18 cellular contexts compared by ENCODE assay signal in genomic region chr20:63534427-63534830, GRCh38. TPM values are rescaled to one million over a fixed set of nuclear protein-coding genes. Genes with fewer than 3 reads are reported as not detected.
DNase-seq lines count a peak whose midpoint lies in the region; ATAC-seq, FAIRE-seq and TF ChIP-seq lines count a peak whose summit lies in the region.
"Had no signal": no experiment of that assay in that cellular context is flagged by ENCODE, and none has a peak within 500 bp of the region (broad histone marks: within the 10 kb centered on the region; RNA-seq: fewer than 3 reads in every experiment).

No MANE protein-coding gene starts in this region.

- H3K27me3 ChIP-seq in heart left ventricle (peaks cover 0 to 41% (median 2%) of the 10 kb centered on the region in 9 donors), heart right ventricle (peaks cover 0 to 38% (median 20%) of the 10 kb centered on the region in 7 donors), H1 (replicated peaks in 1 of 4; ENCODE audit: control insufficient read depth in 3 of 4, extremely low read depth in 1 of 4, insufficient read depth in 3 of 4, low read length in 3 of 4) (no peaks in the 10 kb centered on the region)

- no peak overlapping the region for H3K14ac ChIP-seq in H1 (ENCODE audit: insufficient read length)

- no peak overlapping the region for H2BK20ac ChIP-seq in H1 (ENCODE audit: low read length)

- H3K23ac ChIP-seq in H1 (ENCODE audit: insufficient read length), result no peak overlapping the region

- POLR2A ChIA-PET in H1 (lab: Charles Lee; ENCODE audit: partially characterized antibody), result interaction anchor here (0.6 to 7.8 kb wide), 6 partner anchors 9 to 331 kb away, joined by 3 to 59 read pairs (median 3); partner anchors contain the start of genes PPDPF, SRMS and TPD52L2

- H3K9ac ChIP-seq in H1 (replicated peaks in 1 of 4; ENCODE audit: extremely low read depth in 1 of 4, low read depth in 3 of 4, low read length in 3 of 4), result no peak overlapping the region

- H2AFZ ChIP-seq in H1 (ENCODE audit: low read length), result no peak overlapping the region

- H2BK15ac ChIP-seq in H1 (ENCODE audit: low read length), result no peak overlapping the region

- peak overlapping the region; percentile 39; the same call in 1 of the 2 replicates for H2BK12ac ChIP-seq in H1 (ENCODE audit: low read depth, low read length)

- DNase-seq in heart left ventricle, result peak in 3 of 5 donors; percentile 24 to 62 (median 29)
- DNase-seq in heart right ventricle, result no peak
- peak in 1 of 2 experiments; percentile 50 for DNase-seq in H1 (ENCODE audit: low read depth in 1 of 2, low spot score in 2 of 2)
- DNase-seq in T-helper 9 cell, result no peak
- no peak for DNase-seq in NCI-H446 (lab: John Stamatoyannopoulos, UW)
- DNase-seq: activated CD4-positive, alpha-beta T cell treated with anti-CD3 and anti-CD28 coated beads, Interleukin-2, amount 50 U/mL, for 1 hour; activated T-cell treated with anti-CD3 and anti-CD28 coated beads, Interleukin-2, amount 50 U/mL, for 24 hours; central memory CD4-positive, alpha-beta T cell; COR-L47; GOT3; NCI-H1694; NCI-H345; stimulated activated CD4-positive, alpha-beta T cell treated with anti-CD3 and anti-CD28 coated beads, Interleukin-15, amount 100 ng/mL, for 24 hours had no signal

- WGBS in heart left ventricle, 4 donors, result 56 to 62% (median 58%) methylated on average over 6 to 12 of the region's 12 CpGs
- 53 to 59% methylated on average over 12 of the region's 12 CpGs for WGBS in heart right ventricle, 2 donors
- 88% methylated on average over 10 of the region's 12 CpGs; no CpG with 5 or more reads in 1 of the 2 experiments for WGBS in H1 (ENCODE audit: extremely low coverage in 1 of 2, insufficient coverage in 1 of 2, insufficient read length in 1 of 2, insufficient replicate concordance in 2 of 2, low coverage in 1 of 2, low lambda C conversion rate in 2 of 2, missing lambda C conversion rate in 1 of 2), 2 experiments
- 47% methylated on average over 12 of the region's 12 CpGs for WGBS in urinary bladder

- intact Hi-C loops in heart left ventricle (cut with DNase I) (loop anchor here in 2 of 10 donors (10.0 kb wide), 3 partner anchors 330 to 590 kb away; partner anchors contain the start of genes ABHD16B (in 1 of the 2) and TPD52L2 (in 1 of the 2)), heart right ventricle (cut with DNase I) (loop anchor here in 3 of 10 donors (10.0 kb wide), 1 partner anchor 330 kb away; the partner anchor contains the start of genes ABHD16B (in 3 of the 3) and TPD52L2 (in 3 of the 3))

- CTCF ChIA-PET in H1 (lab: Charles Lee; ENCODE audit: partially characterized antibody), result interaction anchor here (0.7 to 4.8 kb wide), 6 partner anchors 9 to 241 kb away, joined by 3 to 23 read pairs (median 3); partner anchors contain the start of gene SRMS

- no peaks in the 10 kb centered on the region for H3K79me2 ChIP-seq in H1 (ENCODE audit: control insufficient read depth in 1 of 2, insufficient read depth in 2 of 2, low read length in 2 of 2)

- TF ChIP-seq RAD21 in H1 (IDR thresholded peaks at IDR 0.05 in 1 of 2, conservative IDR thresholded peaks at IDR 0.05 in 1 of 2; ENCODE audit: low read depth in 2 of 2, low read length in 2 of 2), result no peak

- TF ChIP-seq EP300 in H1 (IDR thresholded peaks at IDR 0.05; ENCODE audit: borderline replicate concordance in 1 of 2, low read depth in 2 of 2, low read length in 2 of 2), result no peak

- H3K4ac ChIP-seq in H1 (replicated peaks; ENCODE audit: insufficient read length, low read depth, low read length), result no peak overlapping the region

- 0 out of 2 replicates have a peak overlapping the region, but pooled peaks have one; percentile 44 for H2BK5ac ChIP-seq in H1 (ENCODE audit: low read depth, low read length)

- no peak overlapping the region for H3K4me2 ChIP-seq in H1 (ENCODE audit: insufficient read depth in 1 of 2, low read depth in 2 of 2, low read length in 2 of 2)

- no peak overlapping the region; the same call in 1 of the 2 replicates for H3K18ac ChIP-seq in H1 (ENCODE audit: extremely low read depth, low read length)

- peaks cover 0 to 3% of the 10 kb centered on the region in 2 experiments for H4K20me1 ChIP-seq in H1 (replicated peaks in 1 of 2; ENCODE audit: control insufficient read depth in 1 of 2, insufficient read depth in 2 of 2, low read length in 2 of 2)

- no peak for TF ChIP-seq POLR2A in heart left ventricle (IDR thresholded peaks at IDR 0.05)
- TF ChIP-seq POLR2A in H1 (IDR thresholded peaks at IDR 0.05; ENCODE audit: control extremely low read depth in 1 of 2, low read depth in 2 of 2, low read length in 2 of 2), result no peak

- no peaks in the 10 kb centered on the region for H3K36me3 ChIP-seq in heart left ventricle
- no peaks in the 10 kb centered on the region for H3K36me3 ChIP-seq in heart right ventricle
- no peaks in the 10 kb centered on the region for H3K36me3 ChIP-seq in H1 (ENCODE audit: control insufficient read depth in 2 of 4, insufficient read depth in 4 of 4, low read length in 3 of 4)
- no peaks in the 10 kb centered on the region for H3K36me3 ChIP-seq in urinary bladder (ENCODE audit: insufficient read depth)
- H3K36me3 ChIP-seq: prostate gland had no signal

- no peaks in the 10 kb centered on the region; the same call in 1 of the 2 replicates for H3K79me1 ChIP-seq in H1 (ENCODE audit: low read depth, low read length)

- TF ChIP-seq CTCF in heart left ventricle (IDR thresholded peaks at IDR 0.05) (no peak), heart right ventricle (IDR thresholded peaks at IDR 0.05) (no peak), H1 (IDR thresholded peaks at IDR 0.05; ENCODE audit: control extremely low read depth in 1 of 3, insufficient read depth in 1 of 3, low read depth in 1 of 3, low read length in 3 of 3) (no peak)

- ATAC-seq in heart left ventricle (no peak), heart right ventricle (no peak)
- ATAC-seq: naive thymus-derived CD4-positive, alpha-beta T cell had no signal

- H4K5ac ChIP-seq in H1 (ENCODE audit: insufficient read length, low read depth, low read length), result no peak overlapping the region

- peak overlapping the region; percentile 65 for H4K91ac ChIP-seq in H1 (replicated peaks; ENCODE audit: insufficient read length, low read length)

- H3K23me2 ChIP-seq in H1 (ENCODE audit: low read depth, low read length), result peaks cover 3% of the 10 kb centered on the region; the same call in 1 of the 2 replicates

- no peak overlapping the region for H3K4me3 ChIP-seq in heart left ventricle
- no peak overlapping the region for H3K4me3 ChIP-seq in heart right ventricle
- H3K4me3 ChIP-seq in H1 (ENCODE audit: extremely low read depth in 1 of 4, insufficient read depth in 2 of 4, low read depth in 3 of 4, low read length in 4 of 4), result no peak overlapping the region
- H3K4me3 ChIP-seq in urinary bladder (ENCODE audit: low read depth, low read length), result no peak overlapping the region
- H3K4me3 ChIP-seq: prostate gland had no signal

- H2AK5ac ChIP-seq in H1 (ENCODE audit: low read depth, low read length), result no peak overlapping the region; the same call in 1 of the 2 replicates

- H4K8ac ChIP-seq in H1 (ENCODE audit: extremely low read depth, insufficient read depth, low read length), result no peak overlapping the region

- H2BK120ac ChIP-seq in H1 (replicated peaks; ENCODE audit: low read depth, low read length), result no peak overlapping the region

- H3K9me3 ChIP-seq in heart left ventricle, result no peaks in the 10 kb centered on the region
- no peaks in the 10 kb centered on the region for H3K9me3 ChIP-seq in heart right ventricle
- no peaks in the 10 kb centered on the region for H3K9me3 ChIP-seq in H1 (ENCODE audit: insufficient read depth in 2 of 2, low read depth in 1 of 2, low read length in 1 of 2)
- H3K9me3 ChIP-seq: prostate gland had no signal

- H3K56ac ChIP-seq in H1 (replicated peaks; ENCODE audit: insufficient read length, low read depth, low read length), result no peak overlapping the region

- no peak overlapping the region for H3K27ac ChIP-seq in heart left ventricle
- H3K27ac ChIP-seq in heart right ventricle, result no peak overlapping the region
- no peak overlapping the region for H3K27ac ChIP-seq in H1 (ENCODE audit: low read depth, low read length)
- peak overlapping the region; percentile 80 for H3K27ac ChIP-seq in urinary bladder (ENCODE audit: low read depth)
- H3K27ac ChIP-seq: prostate gland had no signal

- FAIRE-seq in H1 (lab: Jason Lieb, UNC), result no peak
- FAIRE-seq: GM12891 had no signal

- H3K4me1 ChIP-seq in heart left ventricle (peaks cover 0 to 28% (median 13%) of the 10 kb centered on the region in 12 donors), heart right ventricle (peaks cover 0 to 34% (median 16%) of the 10 kb centered on the region in 9 donors), H1 (replicated peaks in 1 of 4; ENCODE audit: control insufficient read depth in 3 of 4, insufficient read depth in 4 of 4, low read length in 3 of 4) (peaks cover 0 to 23% (median 3%) of the 10 kb centered on the region in 4 experiments; a peak in 5 of 7 replicates), urinary bladder (ENCODE audit: insufficient read depth) (no peaks in the 10 kb centered on the region)

RNA-seq across cellular contexts. Expression of gene PTK6, which starts 2.7 kb away (rescaled TPM):
- total RNA-seq in heart left ventricle (under 1 TPM in 3 of 9 donors, not detected in 6; 0.10 to 0.29 (median 0.14) TPM), heart right ventricle (under 1 TPM in 2 of 10 donors, not detected in 8; 0.06 to 0.28 TPM), urinary bladder (2.8 TPM)
- polyA plus RNA-seq in heart left ventricle (under 1 TPM in 1 of 2 donors, not detected in 1; 0.04 TPM), heart right ventricle (under 1 TPM in 1 of 2 donors, not detected in 1; 0.03 TPM), H1 (2011; rRNA removed) (0.12 and 0.30 TPM in 2 replicates), urinary bladder (3.4 TPM)
- 0.17 and 0.19 TPM in 2 replicates for total RNA-seq in H1 (2021; fragmentation: NEBNext Ultra II Directional; extraction: Animal tissue kit (Norgen Biotek cat#: 25700))
- 0.27 TPM for polyA plus RNA-seq in H1 (2011; cell fraction: cytosol; rRNA removed)
- polyA plus RNA-seq in H1 (2011; cell fraction: nucleus; rRNA removed), result 0.67 TPM
- 0.32 to 0.41 TPM (median 0.40 TPM) in 4 replicates for polyA plus RNA-seq in H1 (2012, experiment 1 of 2)
- polyA plus RNA-seq in H1 (2012, experiment 2 of 2), result 0.25 TPM
- polyA plus RNA-seq in H1 (2013, experiment 1 of 2), result 0.08 TPM
- polyA plus RNA-seq in H1 (2013, experiment 2 of 2), result 0.07 TPM
- polyA minus RNA-seq in H1 (2011; rRNA and poly(A)+ RNA removed), result 0.12 TPM in 1 of 2 replicates, not detected in the other
- 0.37 TPM for polyA minus RNA-seq in H1 (2011; cell fraction: cytosol; rRNA and poly(A)+ RNA removed)
- 0.20 TPM for polyA minus RNA-seq in H1 (2011; cell fraction: nucleus; rRNA and poly(A)+ RNA removed)

RNA-seq across cellular contexts. Expression of gene SRMS, which starts 13.1 kb away (rescaled TPM):
- not detected for total RNA-seq in heart left ventricle
- polyA plus RNA-seq in heart left ventricle, result not detected
- not detected for total RNA-seq in heart right ventricle
- not detected for polyA plus RNA-seq in heart right ventricle
- total RNA-seq in H1 (2021; fragmentation: NEBNext Ultra II Directional; extraction: Animal tissue kit (Norgen Biotek cat#: 25700)), result 0.29 and 0.76 TPM in 2 replicates
- 0.39 and 0.66 TPM in 2 replicates for polyA plus RNA-seq in H1 (2011; rRNA removed)
- 0.36 TPM for polyA plus RNA-seq in H1 (2011; cell fraction: cytosol; rRNA removed)
- polyA plus RNA-seq in H1 (2011; cell fraction: nucleus; rRNA removed), result 2.9 TPM
- polyA plus RNA-seq in H1 (2012, experiment 1 of 2), result 0.23 to 0.46 TPM (median 0.39 TPM) in 4 replicates
- 0.10 TPM for polyA plus RNA-seq in H1 (2012, experiment 2 of 2)
- 0.28 TPM for polyA plus RNA-seq in H1 (2013, experiment 1 of 2)
- polyA plus RNA-seq in H1 (2013, experiment 2 of 2), result 0.15 TPM
- polyA minus RNA-seq in H1 (2011; rRNA and poly(A)+ RNA removed), result 0.10 TPM in 1 of 2 replicates, not detected in the other
- not detected for polyA minus RNA-seq in H1 (2011; cell fraction: cytosol; rRNA and poly(A)+ RNA removed)
- polyA minus RNA-seq in H1 (2011; cell fraction: nucleus; rRNA and poly(A)+ RNA removed), result 0.50 TPM
- total RNA-seq in urinary bladder, result 0.48 TPM
- polyA plus RNA-seq in urinary bladder, result not detected
- total RNA-seq: liver had no signal
- polyA plus RNA-seq: liver; naive thymus-derived CD4-positive, alpha-beta T cell had no signal

RNA-seq across cellular contexts. Expression of gene PPDPF, which starts 13.9 kb away (rescaled TPM):
- total RNA-seq in heart left ventricle (100 to 1,000 TPM; 182 to 424 (median 235) TPM), heart right ventricle (100 to 1,000 TPM; 186 to 433 (median 269) TPM), urinary bladder (44.7 TPM)
- polyA plus RNA-seq in heart left ventricle (100 to 1,000 TPM; 318 to 442 TPM), heart right ventricle (100 to 1,000 TPM; 261 to 324 TPM), H1 (2011; rRNA removed) (30.5 and 49.9 TPM in 2 replicates), urinary bladder (545 TPM)
- 125 and 138 TPM in 2 replicates for total RNA-seq in H1 (2021; fragmentation: NEBNext Ultra II Directional; extraction: Animal tissue kit (Norgen Biotek cat#: 25700))
- 13.6 TPM for polyA plus RNA-seq in H1 (2011; cell fraction: cytosol; rRNA removed)
- polyA plus RNA-seq in H1 (2011; cell fraction: nucleus; rRNA removed), result 40.2 TPM
- 38.8 to 127 TPM (median 112 TPM) in 4 replicates for polyA plus RNA-seq in H1 (2012, experiment 1 of 2)
- 66.7 TPM for polyA plus RNA-seq in H1 (2012, experiment 2 of 2)
- polyA plus RNA-seq in H1 (2013, experiment 1 of 2), result 147 TPM
- 151 TPM for polyA plus RNA-seq in H1 (2013, experiment 2 of 2)
- 2.8 and 4.9 TPM in 2 replicates for polyA minus RNA-seq in H1 (2011; rRNA and poly(A)+ RNA removed)
- polyA minus RNA-seq in H1 (2011; cell fraction: cytosol; rRNA and poly(A)+ RNA removed), result 109 TPM
- 58.7 TPM for polyA minus RNA-seq in H1 (2011; cell fraction: nucleus; rRNA and poly(A)+ RNA removed)

RNA-seq across cellular contexts. Expression of gene FNDC11, which starts 19.5 kb away (rescaled TPM):
- total RNA-seq in heart left ventricle (under 1 TPM in 4 of 9 donors, not detected in 5; 0.16 to 0.23 (median 0.19) TPM), heart right ventricle (under 1 TPM in 4 of 10 donors, not detected in 6; 0.09 to 0.23 (median 0.16) TPM), urinary bladder (0.63 TPM)
- polyA plus RNA-seq in heart left ventricle (under 1 TPM; 0.08 to 0.14 TPM), heart right ventricle (under 1 TPM; 0.19 to 0.29 TPM), H1 (2011; rRNA removed) (8.8 and 13.5 TPM in 2 replicates), urinary bladder (0.98 TPM)
- 2.5 and 2.6 TPM in 2 replicates for total RNA-seq in H1 (2021; fragmentation: NEBNext Ultra II Directional; extraction: Animal tissue kit (Norgen Biotek cat#: 25700))
- 9.1 TPM for polyA plus RNA-seq in H1 (2011; cell fraction: cytosol; rRNA removed)
- 17.7 TPM for polyA plus RNA-seq in H1 (2011; cell fraction: nucleus; rRNA removed)
- 2.1 to 3.9 TPM (median 3.5 TPM) in 4 replicates for polyA plus RNA-seq in H1 (2012, experiment 1 of 2)
- 3.5 TPM for polyA plus RNA-seq in H1 (2012, experiment 2 of 2)
- polyA plus RNA-seq in H1 (2013, experiment 1 of 2), result 3.0 TPM
- 2.8 TPM for polyA plus RNA-seq in H1 (2013, experiment 2 of 2)
- 2.3 and 2.5 TPM in 2 replicates for polyA minus RNA-seq in H1 (2011; rRNA and poly(A)+ RNA removed)
- polyA minus RNA-seq in H1 (2011; cell fraction: cytosol; rRNA and poly(A)+ RNA removed), result 4.5 TPM
- polyA minus RNA-seq in H1 (2011; cell fraction: nucleus; rRNA and poly(A)+ RNA removed), result 7.0 TPM

RNA-seq across cellular contexts. Expression of gene EEF1A2, which starts 35.5 kb away (rescaled TPM):
- total RNA-seq in heart left ventricle (1,000 to 10,000 TPM in 7 of 9 donors, 100 to 1,000 TPM in 2; 791 to 1,794 (median 1,550) TPM), heart right ventricle (1,000 to 10,000 TPM; 1,074 to 1,437 (median 1,307) TPM), urinary bladder (11.2 TPM)
- polyA plus RNA-seq in heart left ventricle (1,000 to 10,000 TPM; 1,276 to 1,345 TPM), heart right ventricle (1,000 to 10,000 TPM in 1 of 2 donors, 100 to 1,000 TPM in 1; 881 to 1,465 TPM), H1 (2011; rRNA removed) (7.4 and 17.5 TPM in 2 replicates), urinary bladder (5.1 TPM)
- total RNA-seq in H1 (2021; fragmentation: NEBNext Ultra II Directional; extraction: Animal tissue kit (Norgen Biotek cat#: 25700)), result 25.8 and 27.9 TPM in 2 replicates
- 15.5 TPM for polyA plus RNA-seq in H1 (2011; cell fraction: cytosol; rRNA removed)
- 33.5 TPM for polyA plus RNA-seq in H1 (2011; cell fraction: nucleus; rRNA removed)
- polyA plus RNA-seq in H1 (2012, experiment 1 of 2), result 25.2 to 45.3 TPM (median 39.3 TPM) in 4 replicates
- 22.6 TPM for polyA plus RNA-seq in H1 (2012, experiment 2 of 2)
- polyA plus RNA-seq in H1 (2013, experiment 1 of 2), result 26.8 TPM
- polyA plus RNA-seq in H1 (2013, experiment 2 of 2), result 25.5 TPM
- polyA minus RNA-seq in H1 (2011; rRNA and poly(A)+ RNA removed), result 6.0 and 11.9 TPM in 2 replicates
- polyA minus RNA-seq in H1 (2011; cell fraction: cytosol; rRNA and poly(A)+ RNA removed), result 20.6 TPM
- 13.6 TPM for polyA minus RNA-seq in H1 (2011; cell fraction: nucleus; rRNA and poly(A)+ RNA removed)

Comparison
In these comparisons a context has a peak if more than half of its experiments do, and no peak if none do; other contexts are left out.
1. DNase-seq: peak in heart left ventricle (3 of 5); none in heart right ventricle (0 of 2), T-helper 9 cell (single experiment) and NCI-H446 (0 of 2).